19 cellular contexts compared by ENCODE assay signal in genomic region chr1:246274191-246274590, GRCh38.
A peak's percentile ranks its signal among the peaks of the same experiment; 100 is the strongest.
DNase-seq lines count a peak whose midpoint lies in the region; ATAC-seq, FAIRE-seq and TF ChIP-seq lines count a peak whose summit lies in the region.
"Had no signal": no experiment of that assay in that cellular context is flagged by ENCODE, and none has a peak within 500 bp of the region (broad histone marks: within the 10 kb centered on the region; RNA-seq: fewer than 3 reads in every experiment).

No MANE protein-coding gene starts in this region.

- no peaks in the 10 kb centered on the region for H3K36me3 ChIP-seq in sigmoid colon
- no peaks in the 10 kb centered on the region for H3K36me3 ChIP-seq in left lung
- H3K36me3 ChIP-seq: BE2C had no signal

- H3K9me3 ChIP-seq in sigmoid colon (no peaks in the 10 kb centered on the region), left lung (no peaks in the 10 kb centered on the region)
- H3K9me3 ChIP-seq: BE2C had no signal

- no peak for TF ChIP-seq EP300 in sigmoid colon (IDR thresholded peaks at IDR 0.05)

- intact Hi-C loops in sigmoid colon (cut with DNase I), result loop anchor here (10.0 kb wide), 1 partner anchor 259 kb away; no protein-coding TSS in a partner anchor
- intact Hi-C loops in left lung (cut with DNase I), result no loop called here

- DNase-seq in GM04504 (ENCODE audit: low read depth), result peak; percentile 35
- DNase-seq in globus pallidus (ENCODE audit: low spot score), result peak; percentile 10
- DNase-seq in sigmoid colon, result no peak
- no peak for DNase-seq in left lung
- DNase-seq in hippocampal formation (lab: John Stamatoyannopoulos, UW), result no peak
- DNase-seq in GM03348 (ENCODE audit: low spot score), result no peak
- no peak for DNase-seq in activated T-cell treated with anti-CD3 and anti-CD28 coated beads for 4 hours
- DNase-seq: BE2C; Caco-2; CD4-positive, alpha-beta T cell; HCEC 1CT; HFFc6 had no signal

- TF ChIP-seq CTCF in sigmoid colon (IDR thresholded peaks at IDR 0.05) (no peak), left lung (IDR thresholded peaks at IDR 0.05) (no peak)

- no peak for ATAC-seq in left lung
- ATAC-seq: GM23338 had no signal

- H3K4me3 ChIP-seq in sigmoid colon (no peak overlapping the region), left lung (no peak overlapping the region)
- H3K4me3 ChIP-seq: GM23338 had no signal

- WGBS in sigmoid colon, 2 donors, result 71 to 82% methylated on average over 2 of the region's 2 CpGs

- TF ChIP-seq POLR2A in sigmoid colon (IDR thresholded peaks at IDR 0.05), result no peak

- H3K4me1 ChIP-seq in sigmoid colon, result no peaks in the 10 kb centered on the region
- no peaks in the 10 kb centered on the region for H3K4me1 ChIP-seq in left lung
- H3K4me1 ChIP-seq: BE2C, Caco-2 had no signal

- peak; percentile 65 for FAIRE-seq in endometrium (lab: Jason Lieb, UNC)
- FAIRE-seq: D721Med, G401.6, H54, HTR-8/SVneo had no signal

- H3K27ac ChIP-seq in sigmoid colon (peak overlapping the region in 3 of 4 donors; percentile 23 to 46 (median 41)), left lung (no peak overlapping the region)
- H3K27ac ChIP-seq: C4-2B had no signal

- H3K27me3 ChIP-seq in sigmoid colon (no peaks in the 10 kb centered on the region), left lung (no peaks in the 10 kb centered on the region)
- H3K27me3 ChIP-seq: BE2C had no signal

Comparison
In these comparisons a context has a peak if more than half of its experiments do, and no peak if none do; other contexts are left out.
1. DNase-seq: peak in GM04504 (single experiment) and globus pallidus (single experiment); none in sigmoid colon (single experiment), left lung (0 of 2), hippocampal formation (0 of 2), GM03348 (single experiment) and activated T-cell treated with anti-CD3 and anti-CD28 coated beads for 4 hours (single experiment).
2. H3K27ac ChIP-seq: peak in sigmoid colon (3 of 4); none in left lung (0 of 2).